8 cellular contexts compared by ENCODE assay signal in the genomic region with DNA sequence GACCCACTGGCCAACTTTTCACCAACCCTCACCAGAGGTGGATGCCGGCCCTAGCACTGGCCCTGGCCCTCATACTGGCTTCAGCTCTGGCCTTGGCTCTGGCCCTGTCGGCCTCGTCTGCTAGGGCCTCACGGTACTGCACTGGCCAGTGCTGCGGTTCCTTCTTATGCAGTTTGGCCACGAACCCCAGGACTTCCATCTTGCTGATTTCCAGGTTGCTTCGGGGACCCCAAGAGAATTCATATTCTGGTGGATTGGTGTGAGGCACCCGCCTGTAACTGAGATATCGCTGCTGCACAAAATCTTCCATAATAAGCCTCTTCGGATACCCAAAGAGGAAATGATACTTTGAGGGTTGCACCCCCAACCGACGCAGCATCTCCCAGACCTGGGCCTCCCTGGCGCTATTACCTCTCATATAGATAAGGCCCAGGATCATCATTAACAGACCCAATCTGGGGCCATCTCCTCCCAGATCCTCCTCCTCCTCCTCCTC. TPM values are rescaled to one million over a fixed set of nuclear protein-coding genes. Genes with fewer than 3 reads are reported as not detected.
DNase-seq lines count a peak whose midpoint lies in the region; ATAC-seq, FAIRE-seq and TF ChIP-seq lines count a peak whose summit lies in the region.

No MANE protein-coding gene starts in this region.

- peaks cover 15% of the 10 kb centered on the region; the same call in 1 of the 2 replicates for H3K79me2 ChIP-seq in KMS-11 (ENCODE audit: insufficient read depth, low read depth)

- ATAC-seq in GM21528 (IDR thresholded peaks at IDR 0.05; ENCODE audit: low FRiP score, unreplicated experiment) = peak; percentile 68
- peak; percentile 58 for ATAC-seq in activated T-helper 17 cell treated with anti-CD3 and anti-CD28 coated beads, Interleukin-2, amount 50 U/mL, for 72 hours (replicated peaks)
- ATAC-seq in heart left ventricle = peak; percentile 24 to 47 (median 32)

- H3K27ac Mint-ChIP-seq in activated T-helper 17 cell treated with anti-CD3 and anti-CD28 coated beads, Interleukin-2, amount 50 U/mL, for 72 hours = peak overlapping the region; percentile 84

- peak overlapping the region; percentile 93 for H2AFZ ChIP-seq in KMS-11 (ENCODE audit: low read depth)

- H3K27ac ChIP-seq in KMS-11 (peak overlapping the region; percentile 66), heart left ventricle (peak overlapping the region; percentile 65 to 98 (median 94))

- H3K9me3 ChIP-seq in heart left ventricle = no peaks in the 10 kb centered on the region

- no peaks in the 10 kb centered on the region for H3K36me3 ChIP-seq in KMS-11 (ENCODE audit: insufficient read depth)
- H3K36me3 ChIP-seq in heart left ventricle = peaks cover 0 to 6% (median 0%) of the 10 kb centered on the region in 9 donors

- H3K4me1 Mint-ChIP-seq in activated T-helper 17 cell treated with anti-CD3 and anti-CD28 coated beads, Interleukin-2, amount 50 U/mL, for 72 hours = peaks cover 22% of the 10 kb centered on the region

- TF ChIP-seq POLR2A in heart left ventricle (IDR thresholded peaks at IDR 0.05) = no peak
- TF ChIP-seq POLR2A in H54 (IDR thresholded peaks at IDR 0.05; ENCODE audit: low read depth, low read length) = no peak

- H3K4me1 ChIP-seq in KMS-11 (ENCODE audit: low read depth, poor library complexity, severe bottlenecking) (peaks cover 17% of the 10 kb centered on the region), heart left ventricle (peaks cover 0 to 42% (median 23%) of the 10 kb centered on the region in 12 donors)

- H3K4me3 ChIP-seq in GM12864 (ENCODE audit: low read depth, low read length) = peak overlapping the region; percentile 93
- peak overlapping the region; percentile 12 for H3K4me3 ChIP-seq in KMS-11 (IDR thresholded peaks at IDR 0.05; ENCODE audit: insufficient read depth, low read depth, low read length)
- H3K4me3 ChIP-seq in heart left ventricle = peak overlapping the region; percentile 48 to 98 (median 90)
- H3K4me3 ChIP-seq in retinal pigment epithelial cell (ENCODE audit: low read length) = peak overlapping the region; percentile 64

- FAIRE-seq in H54 (lab: Jason Lieb, UNC) = no peak

- peak overlapping the region; percentile 89 for H3K9ac ChIP-seq in KMS-11

- H3K4me2 ChIP-seq in KMS-11 = peak overlapping the region; percentile 75

- WGBS in heart left ventricle, 4 donors = 13 to 27% (median 18%) methylated on average over 13 of the region's 13 CpGs

- H3K9me3 Mint-ChIP-seq in activated T-helper 17 cell treated with anti-CD3 and anti-CD28 coated beads, Interleukin-2, amount 50 U/mL, for 72 hours = no peaks in the 10 kb centered on the region

- no peaks in the 10 kb centered on the region for H3K27me3 Mint-ChIP-seq in activated T-helper 17 cell treated with anti-CD3 and anti-CD28 coated beads, Interleukin-2, amount 50 U/mL, for 72 hours

- intact Hi-C loops in heart left ventricle (cut with DNase I) = loop anchor here in 5 of 10 donors (1.0 to 5.0 kb wide), 5 partner anchors 66 to 150 kb away; partner anchors contain the start of gene EPHB3 (in 1 of the 5)

- H3K27me3 ChIP-seq in KMS-11 (ENCODE audit: insufficient read depth, low read depth) (peaks cover 4% of the 10 kb centered on the region; the same call in 1 of the 2 replicates), heart left ventricle (no peaks in the 10 kb centered on the region)

- no peaks in the 10 kb centered on the region for H4K20me1 ChIP-seq in KMS-11 (ENCODE audit: insufficient read depth)

- peak overlapping the region; percentile 83 for H3K4me3 Mint-ChIP-seq in activated T-helper 17 cell treated with anti-CD3 and anti-CD28 coated beads, Interleukin-2, amount 50 U/mL, for 72 hours

- no peak for DNase-seq in GM12864 (ENCODE audit: low read depth)
- no peak for DNase-seq in heart left ventricle
- no peak for DNase-seq in retinal pigment epithelial cell (ENCODE audit: low read depth)
- no peak for DNase-seq in GOT3 (lab: John Stamatoyannopoulos, UW)
- no peak for DNase-seq in H54 (ENCODE audit: insufficient read length, low spot score)

- peaks cover 13% of the 10 kb centered on the region for H3K36me3 Mint-ChIP-seq in activated T-helper 17 cell treated with anti-CD3 and anti-CD28 coated beads, Interleukin-2, amount 50 U/mL, for 72 hours (ENCODE audit: low read depth)

- TF ChIP-seq CTCF in GM12864 (IDR thresholded peaks at IDR 0.05; ENCODE audit: low read depth, low read length, missing control alignments) (no peak), KMS-11 (conservative IDR thresholded peaks at IDR 0.05; ENCODE audit: low read depth, low read length) (no peak), heart left ventricle (IDR thresholded peaks at IDR 0.05) (no peak), retinal pigment epithelial cell (conservative IDR thresholded peaks at IDR 0.05; ENCODE audit: low read depth, low read length) (no peak)

RNA-seq across cellular contexts. Expression of gene MAGEF1, which starts 0.9 kb away (rescaled TPM):
- 1 to 10 TPM; 7.4 to 8.1 TPM for total RNA-seq in activated T-helper 17 cell treated with anti-CD3 and anti-CD28 coated beads, Interleukin-2, amount 50 U/mL, for 72 hours
- 10 to 100 TPM; 27.1 to 36.4 (median 32.6) TPM for total RNA-seq in heart left ventricle
- 10 to 100 TPM; 24.7 to 31.6 TPM for polyA plus RNA-seq in heart left ventricle

Comparison
In these comparisons a context has a peak if more than half of its experiments do, and no peak if none do; other contexts are left out.
1. H3K4me3 ChIP-seq: peak in every context shown above with its lines; median percentile 93 in GM12864; 90 in heart left ventricle; 64 in retinal pigment epithelial cell; 12 in KMS-11.